ENCODE assay signal across 23 cellular contexts in the genomic region with DNA sequence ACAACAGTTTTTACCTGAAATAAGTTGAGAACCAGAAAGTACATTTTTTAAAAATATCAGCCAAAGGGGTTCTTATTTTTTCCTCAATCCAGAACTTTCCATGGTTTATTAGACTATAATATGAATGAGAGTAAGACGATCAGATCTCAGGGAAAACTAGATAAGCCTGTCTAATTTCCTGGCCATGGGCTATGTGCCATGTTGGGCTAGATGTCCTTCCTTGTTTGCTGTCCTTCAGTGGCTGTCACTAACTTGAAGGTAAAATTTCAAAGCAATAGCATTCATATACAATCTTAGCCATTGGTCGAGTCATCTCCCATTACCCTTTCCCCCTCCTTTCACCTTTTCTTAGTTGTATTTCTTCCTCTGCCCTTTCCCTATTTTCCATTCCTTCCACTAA.
"Had no signal": no experiment of that assay in that cellular context is flagged by ENCODE, and none has a peak within 500 bp of the region (broad histone marks: within the 10 kb centered on the region; RNA-seq: fewer than 3 reads in every experiment).

No MANE protein-coding gene starts in this region.

- H3K27me3 ChIP-seq: brain microvascular endothelial cell, cardiac muscle cell had no signal

- H3K36me3 Mint-ChIP-seq: activated naive CD8-positive, alpha-beta T cell treated with anti-CD3 and anti-CD28 coated beads for 36 hours; T-cell had no signal

- ATAC-seq: activated CD4-positive, CD25-positive, alpha-beta regulatory T cell treated with anti-CD3 and anti-CD28 coated beads, Interleukin-2, amount 50 U/mL, for 24 hours; activated T-cell treated with anti-CD3 and anti-CD28 coated beads, Interleukin-2, amount 50 U/mL, for 4 hours; T-cell had no signal

- H3K36me3 ChIP-seq: brain microvascular endothelial cell, cardiac muscle cell, WERI-Rb-1 had no signal

- H3K27ac Mint-ChIP-seq: activated naive CD8-positive, alpha-beta T cell treated with anti-CD3 and anti-CD28 coated beads for 36 hours; T-cell had no signal

- H3K27ac ChIP-seq: brain microvascular endothelial cell, cardiac muscle cell, SK-N-MC, WERI-Rb-1 had no signal

- H3K9me3 Mint-ChIP-seq: activated naive CD8-positive, alpha-beta T cell treated with anti-CD3 and anti-CD28 coated beads for 36 hours; activated T-cell treated with anti-CD3 and anti-CD28 coated beads, Interleukin-2, amount 50 U/mL, for 4 hours; T-cell had no signal

- H3K4me3 Mint-ChIP-seq: activated naive CD8-positive, alpha-beta T cell treated with anti-CD3 and anti-CD28 coated beads for 36 hours; activated T-cell treated with anti-CD3 and anti-CD28 coated beads, Interleukin-2, amount 50 U/mL, for 4 hours; T-cell had no signal

- H3K4me1 Mint-ChIP-seq: activated naive CD8-positive, alpha-beta T cell treated with anti-CD3 and anti-CD28 coated beads for 36 hours; T-cell had no signal

- H3K27me3 Mint-ChIP-seq: activated naive CD8-positive, alpha-beta T cell treated with anti-CD3 and anti-CD28 coated beads for 36 hours had no signal

- H3K4me3 ChIP-seq: cardiac muscle cell, SK-N-MC had no signal

- DNase-seq: activated CD4-positive, alpha-beta T cell treated with anti-CD3 and anti-CD28 coated beads for 48 hours; activated CD4-positive, alpha-beta T cell treated with anti-CD3 and anti-CD28 coated beads, Interleukin-2, amount 50 U/mL, for 48 hours; activated CD8-positive, alpha-beta memory T cell treated with anti-CD3 and anti-CD28 coated beads for 24 hours; activated effector memory CD4-positive, alpha-beta T cell treated with anti-CD3 and anti-CD28 coated beads, Interleukin-2, amount 50 U/mL, for 16 hours; activated naive CD4-positive, alpha-beta T cell treated with Interleukin-2 at 50 U/mL for 16 hours; activated naive CD8-positive, alpha-beta T cell treated with anti-CD3 and anti-CD28 coated beads for 36 hours; activated T-cell treated with anti-CD3 and anti-CD28 coated beads, Interleukin-2, amount 50 U/mL, for 4 hours; brain microvascular endothelial cell; cerebellar nuclear complex; KG1; MV-4-11; NCI-H1092 treated with DMSO at 0.1 percent for 48 hours; NCI-H1694; NCI-H226; NCI-H510A; NCI-H526 treated with DMSO at 0.1 percent for 48 hours; T-cell; T-helper 2 cell; T1000; WERI-Rb-1 had no signal
